In the genomic region with DNA sequence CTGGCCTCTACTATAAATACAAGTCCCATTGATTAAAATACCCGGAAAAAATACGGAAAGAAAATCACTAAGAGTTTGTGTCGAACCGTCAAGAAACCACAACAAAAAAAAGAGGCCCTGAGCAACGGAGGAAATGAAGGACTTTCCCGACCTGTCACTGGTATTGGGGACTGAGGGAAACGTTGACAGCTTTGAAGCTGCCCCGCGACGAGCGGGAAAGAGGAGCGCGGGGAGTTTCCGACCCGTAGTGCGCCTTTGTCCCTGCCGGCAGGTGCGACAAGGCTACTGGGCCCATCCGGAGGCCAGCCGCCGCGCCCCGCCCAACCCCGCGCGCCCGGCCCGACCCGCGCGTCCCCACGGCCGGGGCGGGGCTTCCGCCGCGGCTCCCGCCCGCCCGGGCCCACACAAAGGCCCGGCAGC, we compare ENCODE assay signal across 8 cellular contexts. TPM values are rescaled to one million over a fixed set of nuclear protein-coding genes. Genes with fewer than 3 reads are reported as not detected.
DNase-seq lines count a peak whose midpoint lies in the region; ATAC-seq and TF ChIP-seq lines count a peak whose summit lies in the region.

No MANE protein-coding gene starts in this region.

- H3K4me3 ChIP-seq in Jurkat, Clone E6-1 (ENCODE audit: low read length), result peak overlapping the region; percentile 98
- H3K4me3 ChIP-seq in Panc1 (ENCODE audit: low read depth in 2 of 2, low read length in 2 of 2), result peak overlapping the region; percentile 90 to 98

- POLR2A ChIA-PET in Panc1 (lab: Charles Lee), result no interaction called here

- H3K36me3 Mint-ChIP-seq in activated T-helper 2 cell treated with anti-CD3 and anti-CD28 coated beads, Interferon-gamma antibody, Interleukin-2, Interleukin-4, amounts not matched to agents 10 μg/mL and 5 μg/mL and 100 μg/mL, durations not matched to agents 14 hours and 24 hours and 36 hours (ENCODE audit: low read depth), result peaks cover 82% of the 10 kb centered on the region
- H3K36me3 Mint-ChIP-seq in nephron (ENCODE audit: low read depth), result peaks cover 48% of the 10 kb centered on the region
- H3K36me3 Mint-ChIP-seq in stimulated activated naive CD8-positive, alpha-beta T cell treated with anti-CD3 and anti-CD28 coated beads, Interleukin-15, Interleukin-2, amounts not matched to agents 100 ng/mL and 50 ng/mL, for 24 hours (ENCODE audit: low read depth), result peaks cover 68% of the 10 kb centered on the region

- H3K9me3 Mint-ChIP-seq in activated T-helper 2 cell treated with anti-CD3 and anti-CD28 coated beads, Interferon-gamma antibody, Interleukin-2, Interleukin-4, amounts not matched to agents 10 μg/mL and 5 μg/mL and 100 μg/mL, durations not matched to agents 14 hours and 24 hours and 36 hours, result no peaks in the 10 kb centered on the region
- H3K9me3 Mint-ChIP-seq in nephron, result no peaks in the 10 kb centered on the region
- H3K9me3 Mint-ChIP-seq in stimulated activated naive CD8-positive, alpha-beta T cell treated with anti-CD3 and anti-CD28 coated beads, Interleukin-15, Interleukin-2, amounts not matched to agents 100 ng/mL and 50 ng/mL, for 24 hours, result no peaks in the 10 kb centered on the region

- DNase-seq in DMS53 treated with DMSO at 0.1 percent for 48 hours (lab: John Stamatoyannopoulos, UW; ENCODE audit: unreplicated experiment) (peak; percentile 11), Panc1 (ENCODE audit: low read depth, low spot score) (no peak), fibroblast of peridontal ligament (ENCODE audit: extremely low read depth) (peak; percentile 42)
- DNase-seq in Jurkat, Clone E6-1 (ENCODE audit: low read depth, low spot score), result peak; percentile 69
- peak; percentile 76 for DNase-seq in activated T-helper 2 cell treated with anti-CD3 and anti-CD28 coated beads, Interferon-gamma antibody, Interleukin-2, Interleukin-4, amounts not matched to agents 10 μg/mL and 5 μg/mL and 100 μg/mL, durations not matched to agents 14 hours and 24 hours and 36 hours (ENCODE audit: low spot score)

- peak overlapping the region; percentile 93 for H3K27ac Mint-ChIP-seq in activated T-helper 2 cell treated with anti-CD3 and anti-CD28 coated beads, Interferon-gamma antibody, Interleukin-2, Interleukin-4, amounts not matched to agents 10 μg/mL and 5 μg/mL and 100 μg/mL, durations not matched to agents 14 hours and 24 hours and 36 hours
- H3K27ac Mint-ChIP-seq in nephron, result peak overlapping the region; percentile 95 to 100 (median 97)
- peak overlapping the region; percentile 97 for H3K27ac Mint-ChIP-seq in stimulated activated naive CD8-positive, alpha-beta T cell treated with anti-CD3 and anti-CD28 coated beads, Interleukin-15, Interleukin-2, amounts not matched to agents 100 ng/mL and 50 ng/mL, for 24 hours

- CTCF ChIA-PET in Panc1 (lab: Charles Lee), result no interaction called here

- in situ Hi-C loops in Panc1 (cut with HindIII; ENCODE audit: low pct_unique_long_range_greater_than_20kb, low sequenced_read_pairs), result no loop called here

- H3K36me3 ChIP-seq in Panc1 (ENCODE audit: control insufficient read depth, insufficient read depth, low read length), result peaks cover 33% of the 10 kb centered on the region

- H3K27me3 Mint-ChIP-seq in activated T-helper 2 cell treated with anti-CD3 and anti-CD28 coated beads, Interferon-gamma antibody, Interleukin-2, Interleukin-4, amounts not matched to agents 10 μg/mL and 5 μg/mL and 100 μg/mL, durations not matched to agents 14 hours and 24 hours and 36 hours (ENCODE audit: low read depth), result no peaks in the 10 kb centered on the region
- H3K27me3 Mint-ChIP-seq in nephron (ENCODE audit: low read depth), result no peaks in the 10 kb centered on the region
- no peaks in the 10 kb centered on the region for H3K27me3 Mint-ChIP-seq in stimulated activated naive CD8-positive, alpha-beta T cell treated with anti-CD3 and anti-CD28 coated beads, Interleukin-15, Interleukin-2, amounts not matched to agents 100 ng/mL and 50 ng/mL, for 24 hours

- no peaks in the 10 kb centered on the region for H3K9me3 ChIP-seq in Panc1 (ENCODE audit: control insufficient read depth, insufficient read depth, low read depth, low read length)

- peaks cover 26% of the 10 kb centered on the region for H3K4me1 ChIP-seq in Panc1 (ENCODE audit: control insufficient read depth, insufficient read depth, low read length)

- BruUV-seq in Panc1 (replicated peaks; lab: Mats Ljungman, UMichigan), result no TSS peak

- TF ChIP-seq CTCF in Panc1 (IDR thresholded peaks at IDR 0.05) (no peak), nephron (IDR thresholded peaks at IDR 0.05; ENCODE audit: unreplicated experiment in 3 of 3) (no peak)

- H3K4me1 Mint-ChIP-seq in activated T-helper 2 cell treated with anti-CD3 and anti-CD28 coated beads, Interferon-gamma antibody, Interleukin-2, Interleukin-4, amounts not matched to agents 10 μg/mL and 5 μg/mL and 100 μg/mL, durations not matched to agents 14 hours and 24 hours and 36 hours (ENCODE audit: low read depth), result peaks cover 50% of the 10 kb centered on the region
- H3K4me1 Mint-ChIP-seq in nephron, result peaks cover 40% of the 10 kb centered on the region
- H3K4me1 Mint-ChIP-seq in stimulated activated naive CD8-positive, alpha-beta T cell treated with anti-CD3 and anti-CD28 coated beads, Interleukin-15, Interleukin-2, amounts not matched to agents 100 ng/mL and 50 ng/mL, for 24 hours (ENCODE audit: low read depth), result peaks cover 86% of the 10 kb centered on the region

- H3K4me3 Mint-ChIP-seq in activated T-helper 2 cell treated with anti-CD3 and anti-CD28 coated beads, Interferon-gamma antibody, Interleukin-2, Interleukin-4, amounts not matched to agents 10 μg/mL and 5 μg/mL and 100 μg/mL, durations not matched to agents 14 hours and 24 hours and 36 hours (ENCODE audit: low read depth), result peak overlapping the region; percentile 87
- peak overlapping the region; percentile 93 for H3K4me3 Mint-ChIP-seq in nephron
- peak overlapping the region; percentile 95 for H3K4me3 Mint-ChIP-seq in stimulated activated naive CD8-positive, alpha-beta T cell treated with anti-CD3 and anti-CD28 coated beads, Interleukin-15, Interleukin-2, amounts not matched to agents 100 ng/mL and 50 ng/mL, for 24 hours

- ATAC-seq in GM21619 (IDR thresholded peaks at IDR 0.05; ENCODE audit: unreplicated experiment) (peak; percentile 67), Panc1 (peak; percentile 94)

- intact Hi-C loops in Panc1 (cut with micrococcal nuclease; ENCODE audit: unreplicated experiment), result no loop called here
- intact Hi-C loops in activated T-helper 2 cell treated with anti-CD3 and anti-CD28 coated beads, Interferon-gamma antibody, Interleukin-2, Interleukin-4, amounts not matched to agents 10 μg/mL and 5 μg/mL and 100 μg/mL, durations not matched to agents 14 hours and 24 hours and 36 hours (cut with micrococcal nuclease), result loop anchor here (5.0 to 10.0 kb wide), 5 partner anchors 148 to 710 kb away; a partner anchor contains a TSS

- H3K27ac ChIP-seq in Panc1 (ENCODE audit: low read length), result peak overlapping the region; percentile 93

- H3K27me3 ChIP-seq in Panc1 (ENCODE audit: control insufficient read depth, insufficient read depth, low read length), result no peaks in the 10 kb centered on the region

RNA-seq across cellular contexts. Expression of a gene that starts 0.4 kb away (rescaled TPM):
- 47.0 TPM for polyA plus RNA-seq in Jurkat, Clone E6-1 (2012; ENCODE audit: insufficient read depth, insufficient read length)
- 43.5 TPM for total RNA-seq in Panc1 (2021; ENCODE audit: unreplicated experiment)
- polyA plus RNA-seq in Panc1 (2012; ENCODE audit: insufficient read length), result 18.7 TPM
- 60.4 and 66.3 TPM in 2 replicates for total RNA-seq in activated T-helper 2 cell treated with anti-CD3 and anti-CD28 coated beads, Interferon-gamma antibody, Interleukin-2, Interleukin-4, amounts not matched to agents 10 μg/mL and 5 μg/mL and 100 μg/mL, durations not matched to agents 14 hours and 24 hours and 36 hours

RNA-seq across cellular contexts. Expression of a gene that starts 0.5 kb away (rescaled TPM):
- polyA plus RNA-seq in Jurkat, Clone E6-1 (2012; ENCODE audit: insufficient read depth, insufficient read length), result 144 TPM
- 88.9 TPM for total RNA-seq in Panc1 (2021; ENCODE audit: unreplicated experiment)
- polyA plus RNA-seq in Panc1 (2012; ENCODE audit: insufficient read length), result 35.0 TPM
- total RNA-seq in activated T-helper 2 cell treated with anti-CD3 and anti-CD28 coated beads, Interferon-gamma antibody, Interleukin-2, Interleukin-4, amounts not matched to agents 10 μg/mL and 5 μg/mL and 100 μg/mL, durations not matched to agents 14 hours and 24 hours and 36 hours, result 226 and 235 TPM in 2 replicates

RNA-seq across cellular contexts. Expression of a gene that starts 20.3 kb away (rescaled TPM):
- polyA plus RNA-seq in Jurkat, Clone E6-1 (2012; ENCODE audit: insufficient read depth, insufficient read length), result 56.1 TPM
- 51.3 TPM for total RNA-seq in Panc1 (2021; ENCODE audit: unreplicated experiment)
- 59.3 TPM for polyA plus RNA-seq in Panc1 (2012; ENCODE audit: insufficient read length)
- 37.6 and 38.7 TPM in 2 replicates for total RNA-seq in activated T-helper 2 cell treated with anti-CD3 and anti-CD28 coated beads, Interferon-gamma antibody, Interleukin-2, Interleukin-4, amounts not matched to agents 10 μg/mL and 5 μg/mL and 100 μg/mL, durations not matched to agents 14 hours and 24 hours and 36 hours

RNA-seq across cellular contexts. Expression of a gene that starts 20.6 kb away (rescaled TPM):
- polyA plus RNA-seq in Jurkat, Clone E6-1 (2012; ENCODE audit: insufficient read depth, insufficient read length), result 223 TPM
- total RNA-seq in Panc1 (2021; ENCODE audit: unreplicated experiment), result 93.2 TPM
- polyA plus RNA-seq in Panc1 (2012; ENCODE audit: insufficient read length), result 116 TPM
- total RNA-seq in activated T-helper 2 cell treated with anti-CD3 and anti-CD28 coated beads, Interferon-gamma antibody, Interleukin-2, Interleukin-4, amounts not matched to agents 10 μg/mL and 5 μg/mL and 100 μg/mL, durations not matched to agents 14 hours and 24 hours and 36 hours, result 124 and 125 TPM in 2 replicates
